ENCODE assay signal across 17 cellular contexts in the genomic region with DNA sequence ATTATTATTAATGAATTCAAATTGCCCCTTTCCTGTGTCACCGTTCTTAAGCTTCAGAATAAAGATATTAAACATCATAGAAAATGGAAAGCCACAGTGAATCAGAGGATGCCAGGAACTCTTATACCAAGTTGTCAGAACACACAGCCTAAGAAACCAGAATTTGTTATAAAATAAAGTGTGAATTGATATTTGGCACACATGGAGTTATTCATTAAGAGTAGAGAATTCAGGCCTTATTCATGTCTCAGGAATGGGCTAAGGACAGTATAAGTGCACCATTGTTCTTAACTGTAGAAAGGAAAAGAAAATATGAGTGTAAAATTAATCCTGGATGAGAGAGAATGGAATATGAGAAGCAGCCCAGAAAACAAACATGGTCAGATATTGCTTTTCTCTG.
DNase-seq lines count a peak whose midpoint lies in the region; ATAC-seq and TF ChIP-seq lines count a peak whose summit lies in the region.
"Had no signal": no experiment of that assay in that cellular context is flagged by ENCODE, and none has a peak within 500 bp of the region (broad histone marks: within the 10 kb centered on the region; RNA-seq: fewer than 3 reads in every experiment).

No MANE protein-coding gene starts in this region.

- 8% methylated on average over 1 of the region's 1 CpG for WGBS in mammary epithelial cell (ENCODE audit: low coverage, missing lambda C conversion rate)

- TF ChIP-seq CTCF in mammary epithelial cell (conservative IDR thresholded peaks at IDR 0.05 in 1 of 2, IDR thresholded peaks at IDR 0.05 in 1 of 2; ENCODE audit: extremely low read depth in 1 of 2, insufficient read depth in 1 of 2, low read depth in 1 of 2, low read length in 2 of 2), result no peak
- no peak for TF ChIP-seq CTCF in breast epithelium (IDR thresholded peaks at IDR 0.05)
- TF ChIP-seq CTCF in uterus (IDR thresholded peaks at IDR 0.05), result no peak

- intact Hi-C loops in mammary epithelial cell (cut with micrococcal nuclease) (no loop called here), breast epithelium (cut with DNase I; ENCODE audit: low total_unique reads) (no loop called here), uterus (cut with DNase I; ENCODE audit: low total_unique reads) (no loop called here)

- H2AFZ ChIP-seq in mammary epithelial cell (ENCODE audit: low read depth, low read length), result no peak overlapping the region

- DNase-seq in mammary epithelial cell, result peak; percentile 56
- DNase-seq in breast epithelium (ENCODE audit: low spot score in 2 of 2), result no peak
- peak; percentile 34 for DNase-seq in SK-MEL-5 (ENCODE audit: low read depth, low spot score)
- peak; percentile 18 for DNase-seq in kidney glomerular epithelial cell (lab: John Stamatoyannopoulos, UW)
- no peak for DNase-seq in uterus
- no peak for DNase-seq in activated naive CD4-positive, alpha-beta T cell treated with anti-CD3 and anti-CD28 coated beads, Interleukin-2, amount 50 U/mL, for 72 hours (ENCODE audit: low spot score in 2 of 2)
- DNase-seq: CD8-positive, alpha-beta T cell; COR-L47; DMS153; DMS79; GDM1 had no signal

- peaks cover 4% of the 10 kb centered on the region for H3K9me3 ChIP-seq in mammary epithelial cell (replicated peaks; ENCODE audit: insufficient read depth, low read length)
- H3K9me3 ChIP-seq in breast epithelium, result peaks cover 6 to 12% of the 10 kb centered on the region in 2 donors
- H3K9me3 ChIP-seq in uterus, result no peaks in the 10 kb centered on the region

- H3K79me2 ChIP-seq in mammary epithelial cell (ENCODE audit: insufficient read depth, low read length), result no peaks in the 10 kb centered on the region

- H3K4me1 ChIP-seq in mammary epithelial cell (ENCODE audit: insufficient read depth, low read length) (peaks cover 13% of the 10 kb centered on the region), breast epithelium (no peaks in the 10 kb centered on the region), uterus (no peaks in the 10 kb centered on the region)
- H3K4me1 ChIP-seq: HAP-1 had no signal

- no peak overlapping the region for H3K9ac ChIP-seq in mammary epithelial cell (ENCODE audit: insufficient read depth, low read length)
- H3K9ac ChIP-seq: BLaER1 treated with 17β-estradiol and CSF1 and Interleukin-3, amounts not matched to agents 10 nM and 100 nM had no signal

- H3K27ac ChIP-seq in mammary epithelial cell (ENCODE audit: insufficient read depth, low read depth, low read length), result peak overlapping the region; percentile 3
- no peak overlapping the region for H3K27ac ChIP-seq in breast epithelium
- H3K27ac ChIP-seq in uterus, result no peak overlapping the region
- H3K27ac ChIP-seq: 22Rv1; A549; BLaER1 treated with 17β-estradiol and CSF1 and Interleukin-3, amounts not matched to agents 10 nM and 100 nM had no signal

- no peak for TF ChIP-seq POLR2A in breast epithelium (IDR thresholded peaks at IDR 0.05)
- TF ChIP-seq POLR2A in uterus (IDR thresholded peaks at IDR 0.05), result no peak

- in situ Hi-C loops in mammary epithelial cell (cut with MboI; ENCODE audit: low sequenced_read_pairs in 2 of 2) (loop anchor here (10.0 to 25.0 kb wide), 2 partner anchors 147 to 245 kb away; partner anchors contain the start of gene NEDD4L (in 1 of the 2)), SK-MEL-5 (cut with HindIII; ENCODE audit: low pct_unique_long_range_greater_than_20kb, low sequenced_read_pairs) (no loop called here)

- peaks cover 0 to 5% of the 10 kb centered on the region in 2 donors for H3K36me3 Mint-ChIP-seq in activated naive CD4-positive, alpha-beta T cell treated with anti-CD3 and anti-CD28 coated beads, Interleukin-2, amount 50 U/mL, for 72 hours
- H3K36me3 Mint-ChIP-seq: CD8-positive, alpha-beta T cell had no signal

- H3K27me3 ChIP-seq in mammary epithelial cell (ENCODE audit: insufficient read depth, low read length), result no peaks in the 10 kb centered on the region
- no peaks in the 10 kb centered on the region for H3K27me3 ChIP-seq in breast epithelium
- H3K27me3 ChIP-seq in uterus, result no peaks in the 10 kb centered on the region
- H3K27me3 ChIP-seq: BLaER1 treated with 17β-estradiol and CSF1 and Interleukin-3, amounts not matched to agents 10 nM and 100 nM had no signal

- H4K20me1 ChIP-seq in mammary epithelial cell (ENCODE audit: insufficient read depth, low read length), result no peaks in the 10 kb centered on the region
- H4K20me1 ChIP-seq: BLaER1 treated with 17β-estradiol and CSF1 and Interleukin-3, amounts not matched to agents 10 nM and 100 nM had no signal

- CTCF ChIA-PET in mammary epithelial cell (lab: Charles Lee; ENCODE audit: low non-redundant PET), result no interaction called here

- H3K4me3 ChIP-seq in mammary epithelial cell (replicated peaks in 1 of 3; ENCODE audit: insufficient read depth in 1 of 3, low read depth in 2 of 3, low read length in 3 of 3), result no peak overlapping the region
- H3K4me3 ChIP-seq in breast epithelium, result no peak overlapping the region
- no peak overlapping the region for H3K4me3 ChIP-seq in uterus
- H3K4me3 ChIP-seq: A549; BLaER1 treated with 17β-estradiol and CSF1 and Interleukin-3, amounts not matched to agents 10 nM and 100 nM; HAP-1 had no signal

- H3K9me3 Mint-ChIP-seq in activated naive CD4-positive, alpha-beta T cell treated with anti-CD3 and anti-CD28 coated beads, Interleukin-2, amount 50 U/mL, for 72 hours, result peaks cover 0 to 18% of the 10 kb centered on the region in 2 donors
- H3K9me3 Mint-ChIP-seq: CD8-positive, alpha-beta T cell had no signal

- ATAC-seq in GM19324 (IDR thresholded peaks at IDR 0.05; ENCODE audit: low FRiP score, unreplicated experiment), result no peak
- ATAC-seq in activated naive CD4-positive, alpha-beta T cell treated with anti-CD3 and anti-CD28 coated beads, Interleukin-2, amount 50 U/mL, for 72 hours, result no peak
- ATAC-seq: A549; CD8-positive, alpha-beta T cell had no signal

- no peak overlapping the region for H3K4me2 ChIP-seq in mammary epithelial cell (ENCODE audit: insufficient read depth, low read depth, low read length)
- H3K4me2 ChIP-seq: A549; BLaER1 treated with 17β-estradiol and CSF1 and Interleukin-3, amounts not matched to agents 10 nM and 100 nM had no signal

- dilution Hi-C loops in mammary epithelial cell (cut with HindIII; ENCODE audit: low sequenced_read_pairs), result no loop called here

- no peaks in the 10 kb centered on the region for H3K36me3 ChIP-seq in mammary epithelial cell (ENCODE audit: insufficient read depth, low read length)
- no peaks in the 10 kb centered on the region for H3K36me3 ChIP-seq in breast epithelium
- H3K36me3 ChIP-seq in uterus, result no peaks in the 10 kb centered on the region
- H3K36me3 ChIP-seq: HAP-1 had no signal

- no peak overlapping the region for H3K27ac Mint-ChIP-seq in activated naive CD4-positive, alpha-beta T cell treated with anti-CD3 and anti-CD28 coated beads, Interleukin-2, amount 50 U/mL, for 72 hours
- H3K27ac Mint-ChIP-seq: B cell; CD8-positive, alpha-beta T cell had no signal

- no TSS peak for BruUV-seq in mammary epithelial cell (replicated peaks; lab: Mats Ljungman, UMichigan)

Comparison
In these comparisons a context has a peak if more than half of its experiments do, and no peak if none do; other contexts are left out.
1. DNase-seq: peak in mammary epithelial cell (single experiment), SK-MEL-5 (single experiment) and kidney glomerular epithelial cell (single experiment); none in breast epithelium (0 of 2), uterus (0 of 2) and activated naive CD4-positive, alpha-beta T cell treated with anti-CD3 and anti-CD28 coated beads, Interleukin-2, amount 50 U/mL, for 72 hours (0 of 2).